21 cellular contexts compared by ENCODE assay signal in the genomic region with DNA sequence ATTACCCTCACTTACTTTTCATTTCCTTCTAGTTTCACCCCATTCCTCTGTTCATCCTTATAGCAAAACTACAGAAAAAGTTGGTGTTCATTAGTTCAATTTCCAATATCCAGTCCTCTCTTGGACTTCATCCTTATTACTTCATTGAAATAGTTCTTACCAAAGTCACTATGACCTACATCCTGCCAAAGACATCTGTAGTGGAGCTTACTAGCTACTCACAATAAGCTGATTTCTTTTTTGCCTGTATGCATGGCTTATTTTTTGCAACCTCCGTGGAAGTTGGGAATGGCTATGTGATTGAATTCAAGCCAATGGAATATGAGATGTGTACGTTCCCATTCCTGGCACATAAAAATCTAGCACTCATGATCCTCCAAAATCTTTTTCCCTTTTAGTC. TPM values are rescaled to one million over a fixed set of nuclear protein-coding genes. Genes with fewer than 3 reads are reported as not detected.
DNase-seq lines count a peak whose midpoint lies in the region; FAIRE-seq and TF ChIP-seq lines count a peak whose summit lies in the region.
"Had no signal": no experiment of that assay in that cellular context is flagged by ENCODE, and none has a peak within 500 bp of the region (broad histone marks: within the 10 kb centered on the region; RNA-seq: fewer than 3 reads in every experiment).

No MANE protein-coding gene starts in this region.

- no peaks in the 10 kb centered on the region for H3K79me2 ChIP-seq in astrocyte (ENCODE audit: insufficient read depth, low read length)

- H3K27me3 ChIP-seq in astrocyte (ENCODE audit: insufficient read depth, low read length) (no peaks in the 10 kb centered on the region), A673 (replicated peaks; ENCODE audit: insufficient read depth, low read depth, low read length, poor library complexity) (no peaks in the 10 kb centered on the region), HAP-1 (ENCODE audit: low read depth) (no peaks in the 10 kb centered on the region)

- no peaks in the 10 kb centered on the region for H3K27me3 Mint-ChIP-seq in astrocyte (ENCODE audit: low read depth, unreplicated experiment)

- no peak overlapping the region for H3K9ac ChIP-seq in astrocyte (ENCODE audit: low read length)
- H3K9ac ChIP-seq: BLaER1 had no signal

- intact Hi-C loops in A673 (cut with micrococcal nuclease; ENCODE audit: unreplicated experiment): no loop called here

- H3K4me3 Mint-ChIP-seq in astrocyte (ENCODE audit: unreplicated experiment): no peak overlapping the region
- H3K4me3 Mint-ChIP-seq: CD8-positive, alpha-beta T cell had no signal

- TF ChIP-seq CTCF in astrocyte (IDR thresholded peaks at IDR 0.05; ENCODE audit: insufficient read depth, low read depth, low read length): no peak
- TF ChIP-seq CTCF in fibroblast of pulmonary artery (IDR thresholded peaks at IDR 0.05; ENCODE audit: low read length, missing control alignments): no peak
- TF ChIP-seq CTCF in A673 (conservative IDR thresholded peaks at IDR 0.05; ENCODE audit: low read depth, low read length): no peak

- peak; percentile 29 for DNase-seq in ELR (ENCODE audit: low read depth)
- peak; percentile 58 for DNase-seq in astrocyte (ENCODE audit: low read depth)
- DNase-seq in fibroblast of pulmonary artery (ENCODE audit: low read depth): peak; percentile 24
- peak; percentile 37 for DNase-seq in stromal cell of bone marrow (ENCODE audit: low read depth)
- DNase-seq in NCI-H1092 (lab: John Stamatoyannopoulos, UW): no peak
- no peak for DNase-seq in A673 (ENCODE audit: low spot score)
- DNase-seq in HAP-1 (ENCODE audit: low spot score in 2 of 2): no peak
- DNase-seq in pons (ENCODE audit: low spot score): no peak
- DNase-seq: Calu3; CD8-positive, alpha-beta T cell; DMS53; Kasumi-1; NCI-H1105; NCI-H2081; NCI-H2171 treated with DMSO at 0.1 percent for 48 hours; NCI-H446 treated with DMSO at 0.1 percent for 48 hours; NCI-H69; NK-92 treated with Interleukin-12 subunit alpha and Interleukin-12 subunit beta, amount 100 ng/mL, for 24 hours had no signal

- in situ Hi-C loops in HAP-1 (cut with MboI; ENCODE audit: low sequenced_read_pairs): no loop called here

- H2AFZ ChIP-seq in astrocyte (ENCODE audit: low read depth, low read length): no peak overlapping the region

- peaks cover 2% of the 10 kb centered on the region for H3K36me3 ChIP-seq in astrocyte (ENCODE audit: insufficient read depth, low read length)
- H3K36me3 ChIP-seq in A673 (ENCODE audit: insufficient read depth, low read length, poor library complexity, severe bottlenecking): no peaks in the 10 kb centered on the region
- no peaks in the 10 kb centered on the region for H3K36me3 ChIP-seq in HAP-1 (replicated peaks)

- H3K9me3 Mint-ChIP-seq in astrocyte (ENCODE audit: unreplicated experiment): no peaks in the 10 kb centered on the region
- H3K9me3 Mint-ChIP-seq: CD8-positive, alpha-beta T cell had no signal

- H3K4me1 Mint-ChIP-seq in astrocyte (ENCODE audit: low read depth, unreplicated experiment): peaks cover 42% of the 10 kb centered on the region

- BruUV-seq in A673 (replicated peaks; lab: Mats Ljungman, UMichigan): no TSS peak

- CTCF ChIA-PET in A673 (lab: Charles Lee): no interaction called here

- H3K27ac ChIP-seq in astrocyte (ENCODE audit: low read depth, low read length) (no peak overlapping the region), A673 (ENCODE audit: low read depth, low read length, poor library complexity, severe bottlenecking) (no peak overlapping the region)
- H3K27ac ChIP-seq: BLaER1 had no signal

- no peak overlapping the region for H3K4me3 ChIP-seq in astrocyte (ENCODE audit: insufficient read depth, low read depth, low read length)
- no peak overlapping the region for H3K4me3 ChIP-seq in fibroblast of pulmonary artery (replicated peaks; ENCODE audit: low read depth, low read length)
- H3K4me3 ChIP-seq in A673 (ENCODE audit: low read depth, low read length, poor library complexity, severe bottlenecking): no peak overlapping the region
- H3K4me3 ChIP-seq in HAP-1: no peak overlapping the region
- H3K4me3 ChIP-seq: BLaER1 had no signal

- H3K27ac Mint-ChIP-seq in astrocyte (ENCODE audit: unreplicated experiment): no peak overlapping the region
- H3K27ac Mint-ChIP-seq: CD8-positive, alpha-beta T cell had no signal

- H4K20me1 ChIP-seq in astrocyte (ENCODE audit: insufficient read depth, low read length): no peaks in the 10 kb centered on the region
- H4K20me1 ChIP-seq: BLaER1 had no signal

- H3K4me1 ChIP-seq in astrocyte (ENCODE audit: insufficient read depth, low read length) (peaks cover 10% of the 10 kb centered on the region), A673 (ENCODE audit: insufficient read depth, low read length, poor library complexity, severe bottlenecking) (no peaks in the 10 kb centered on the region), HAP-1 (no peaks in the 10 kb centered on the region)

- peaks cover 5% of the 10 kb centered on the region for H3K36me3 Mint-ChIP-seq in astrocyte (ENCODE audit: low read depth, unreplicated experiment)

- no peak overlapping the region for H3K4me2 ChIP-seq in astrocyte (ENCODE audit: low read length)
- H3K4me2 ChIP-seq: BLaER1 had no signal

- FAIRE-seq in astrocyte (lab: Jason Lieb, UNC): no peak
- FAIRE-seq: H54, RCC 7860 had no signal

- H3K9me3 ChIP-seq in astrocyte (ENCODE audit: insufficient read depth, low read depth, low read length) (no peaks in the 10 kb centered on the region), A673 (ENCODE audit: low read depth, low read length, poor library complexity, severe bottlenecking) (no peaks in the 10 kb centered on the region), HAP-1 (no peaks in the 10 kb centered on the region)

- POLR2A ChIA-PET in A673 (lab: Charles Lee; ENCODE audit: low non-redundant PET): no interaction called here

RNA-seq across cellular contexts. Expression of a gene that starts 4.6 kb away (rescaled TPM):
- 3.7 and 4.7 TPM in 2 replicates for total RNA-seq in astrocyte
- 1.5 and 1.6 TPM in 2 replicates for total RNA-seq in A673 (2021)

RNA-seq across cellular contexts. Expression of a gene that starts 38.3 kb away (rescaled TPM):
- 281 and 285 TPM in 2 replicates for total RNA-seq in astrocyte
- 104 and 124 TPM in 2 replicates for total RNA-seq in A673 (2021)

Comparison
In these comparisons a context has a peak if more than half of its experiments do, and no peak if none do; other contexts are left out.
1. DNase-seq: peak in ELR (single experiment), astrocyte (single experiment), fibroblast of pulmonary artery (single experiment) and stromal cell of bone marrow (single experiment); none in NCI-H1092 (single experiment), A673 (single experiment), HAP-1 (0 of 2) and pons (single experiment).